Comparison of ENCODE assay signal across 15 cellular contexts in genomic region chr1:187685338-187685737, GRCh38.
DNase-seq lines count a peak whose midpoint lies in the region; ATAC-seq and TF ChIP-seq lines count a peak whose summit lies in the region.
"Had no signal": no experiment of that assay in that cellular context is flagged by ENCODE, and none has a peak within 500 bp of the region (broad histone marks: within the 10 kb centered on the region; RNA-seq: fewer than 3 reads in every experiment).

No MANE protein-coding gene starts in this region.

- peak overlapping the region; percentile 9 for H3K4me2 ChIP-seq in osteoblast (ENCODE audit: insufficient read depth, low read length)

- no peak overlapping the region for H2AFZ ChIP-seq in osteoblast (ENCODE audit: low read length)

- H4K20me1 ChIP-seq in osteoblast (ENCODE audit: insufficient read depth, low read length): no peaks in the 10 kb centered on the region

- TF ChIP-seq CTCF in osteoblast (IDR thresholded peaks at IDR 0.05; ENCODE audit: extremely low read depth, low read depth, low read length): no peak

- DNase-seq in GM04504 (ENCODE audit: low read depth) (peak; percentile 3), OCI-M1 (lab: John Stamatoyannopoulos, UW) (peak; percentile 20), dedifferentiated amniotic fluid mesenchymal stem cell (ENCODE audit: extremely low spot score) (peak; percentile 32), osteoblast (ENCODE audit: insufficient read length, low spot score, missing footprints) (no peak), cerebellum (ENCODE audit: low spot score) (no peak)
- no peak for DNase-seq in activated CD4-positive, alpha-beta T cell treated with anti-CD3 and anti-CD28 coated beads, Interleukin-2, amount 50 U/mL, for 4 hours
- DNase-seq: activated CD4-positive, alpha-beta T cell treated with anti-CD3 and anti-CD28 coated beads for 48 hours; caudate nucleus; NCI-H1694; NCI-H526; RPMI8226 had no signal

- H3K27me3 ChIP-seq in osteoblast (ENCODE audit: insufficient read depth, low read length): no peaks in the 10 kb centered on the region
- H3K27me3 ChIP-seq: neutrophil had no signal

- ATAC-seq in GM18502 (IDR thresholded peaks at IDR 0.05; ENCODE audit: poor library complexity, unreplicated experiment) (no peak), HG03439 (IDR thresholded peaks at IDR 0.05; ENCODE audit: unreplicated experiment) (no peak)
- ATAC-seq: stimulated activated memory B cell treated with anti-CD40 and anti-IgM and Interleukin-4, amounts not matched to agents 10 μg/mL and 1 μg/mL and 100 μg/mL, for 72 hours had no signal

- no peaks in the 10 kb centered on the region for H3K9me3 ChIP-seq in osteoblast (ENCODE audit: low read depth, low read length)
- H3K9me3 ChIP-seq: neutrophil had no signal

- no peaks in the 10 kb centered on the region for H3K36me3 ChIP-seq in osteoblast (ENCODE audit: insufficient read depth, low read length)
- H3K36me3 ChIP-seq: neutrophil had no signal

- H3K79me2 ChIP-seq in osteoblast (ENCODE audit: insufficient read depth, low read length): no peaks in the 10 kb centered on the region

- no peak overlapping the region for H3K27ac ChIP-seq in osteoblast (ENCODE audit: low read depth, low read length)
- H3K27ac ChIP-seq: neutrophil had no signal

- H3K4me1 ChIP-seq in osteoblast (ENCODE audit: insufficient read depth, low read length): peaks cover 4% of the 10 kb centered on the region

- no peak overlapping the region for H3K4me3 ChIP-seq in osteoblast (ENCODE audit: insufficient read depth, low read length)

Comparison
In these comparisons a context has a peak if more than half of its experiments do, and no peak if none do; other contexts are left out.
1. DNase-seq: peak in GM04504 (single experiment), OCI-M1 (single experiment) and dedifferentiated amniotic fluid mesenchymal stem cell (single experiment); none in osteoblast (single experiment), activated CD4-positive, alpha-beta T cell treated with anti-CD3 and anti-CD28 coated beads, Interleukin-2, amount 50 U/mL, for 4 hours (0 of 2) and cerebellum (single experiment).